Comparison of ENCODE assay signal across 15 cellular contexts in genomic region chr10:102670065-102670400, GRCh38. TPM values are rescaled to one million over a fixed set of nuclear protein-coding genes. Genes with fewer than 3 reads are reported as not detected.
DNase-seq lines count a peak whose midpoint lies in the region; ATAC-seq and TF ChIP-seq lines count a peak whose summit lies in the region.
"Had no signal": no experiment of that assay in that cellular context is flagged by ENCODE, and none has a peak within 500 bp of the region (broad histone marks: within the 10 kb centered on the region; RNA-seq: fewer than 3 reads in every experiment).

No MANE protein-coding gene starts in this region.

- peaks cover 45 to 56% of the 10 kb centered on the region in 2 experiments for H3K4me1 Mint-ChIP-seq in H9
- peaks cover 29 to 48% (median 47%) of the 10 kb centered on the region in 3 donors for H3K4me1 Mint-ChIP-seq in T-cell
- H3K4me1 Mint-ChIP-seq in mesothelial cell of epicardium, result peaks cover 33% of the 10 kb centered on the region
- H3K4me1 Mint-ChIP-seq in activated naive CD8-positive, alpha-beta T cell treated with anti-CD3 and anti-CD28 coated beads, Interleukin-2, amount 50 U/mL, for 24 hours, result peaks cover 30% of the 10 kb centered on the region

- intact Hi-C loops in stomach (cut with DNase I; ENCODE audit: low total_unique reads), result no loop called here

- H2AK5ac ChIP-seq in H9 (ENCODE audit: insufficient read length, low read length), result no peak overlapping the region

- no peak overlapping the region for H3T11ph ChIP-seq in H9 (ENCODE audit: low read length)

- no peaks in the 10 kb centered on the region for H3K79me2 ChIP-seq in H9 (ENCODE audit: insufficient read depth, low read length)

- no peaks in the 10 kb centered on the region; a peak in 1 of 5 replicates for H3K9me3 Mint-ChIP-seq in H9
- H3K9me3 Mint-ChIP-seq in T-cell, result no peaks in the 10 kb centered on the region
- H3K9me3 Mint-ChIP-seq in mesothelial cell of epicardium, result no peaks in the 10 kb centered on the region
- H3K9me3 Mint-ChIP-seq in activated naive CD8-positive, alpha-beta T cell treated with anti-CD3 and anti-CD28 coated beads, Interleukin-2, amount 50 U/mL, for 24 hours, result no peaks in the 10 kb centered on the region
- H3K9me3 Mint-ChIP-seq: activated naive CD4-positive, alpha-beta T cell treated with anti-CD3 and anti-CD28 coated beads, Interleukin-2, amount 10 ng/mL, durations not matched to agents 7 days and 5 days; CD4-positive, CD25-positive, alpha-beta regulatory T cell; stimulated activated naive B cell treated with anti-CD40 and anti-IgM and Interleukin-4, amounts not matched to agents 10 μg/mL and 1 μg/mL and 100 μg/mL, for 72 hours had no signal

- H3K27ac ChIP-seq in H9 (ENCODE audit: insufficient read length, low read depth, low read length) (no peak overlapping the region), iPS-20b (ENCODE audit: low read length) (no peak overlapping the region), stomach (peak overlapping the region in 4 of 5 donors; percentile 63 to 83 (median 74))
- H3K27ac ChIP-seq: colonic mucosa, ovary had no signal

- ATAC-seq in T-cell (replicated peaks in 1 of 4), result no peak
- no peak for ATAC-seq in activated naive CD8-positive, alpha-beta T cell treated with anti-CD3 and anti-CD28 coated beads, Interleukin-2, amount 50 U/mL, for 24 hours
- ATAC-seq: activated CD8-positive, alpha-beta T cell treated with anti-CD3 and anti-CD28 coated beads, Interleukin-2, amount 10 ng/mL, durations not matched to agents 7 days and 5 days; stimulated activated naive B cell treated with anti-CD40 and anti-IgM and Interleukin-4, amounts not matched to agents 10 μg/mL and 1 μg/mL and 100 μg/mL, for 72 hours had no signal

- no peak overlapping the region for H2BK5ac ChIP-seq in H9 (ENCODE audit: insufficient read length, low read length)

- no peak overlapping the region for H4K91ac ChIP-seq in H9 (ENCODE audit: insufficient read length, low read depth, low read length)

- no peak overlapping the region for H3K14ac ChIP-seq in H9 (ENCODE audit: insufficient read depth, low read length)

- no peak for TF ChIP-seq EP300 in stomach (IDR thresholded peaks at IDR 0.05)

- DNase-seq in H9 (no peak), T-cell (no peak), stomach (no peak), AML-193 (lab: John Stamatoyannopoulos, UW) (no peak), mesothelial cell of epicardium (ENCODE audit: low spot score in 2 of 2, unreplicated experiment in 2 of 2) (no peak)
- no peak for DNase-seq in stimulated activated CD4-positive, alpha-beta T cell treated with anti-CD3 and anti-CD28 coated beads, Interleukin-4, amount 100 ng/mL, for 24 hours
- DNase-seq in activated naive CD8-positive, alpha-beta T cell treated with anti-CD3 and anti-CD28 coated beads, Interleukin-2, amount 50 U/mL, for 24 hours, result no peak
- DNase-seq: activated CD8-positive, alpha-beta T cell treated with anti-CD3 and anti-CD28 coated beads, Interleukin-2, amount 10 ng/mL, durations not matched to agents 7 days and 5 days; activated naive CD4-positive, alpha-beta T cell treated with anti-CD3 and anti-CD28 coated beads, Interleukin-2, amount 10 ng/mL, durations not matched to agents 7 days and 5 days; colonic mucosa; GF-D8; stimulated activated naive B cell treated with anti-CD40 and anti-IgM and Interleukin-4, amounts not matched to agents 10 μg/mL and 1 μg/mL and 100 μg/mL, for 72 hours had no signal

- H3K79me1 ChIP-seq in H9 (ENCODE audit: insufficient read depth, low read depth, low read length, poor library complexity, severe bottlenecking), result no peaks in the 10 kb centered on the region

- H3K56ac ChIP-seq in H9 (ENCODE audit: insufficient read length, low read depth, low read length), result no peak overlapping the region

- H4K8ac ChIP-seq in H9 (replicated peaks; ENCODE audit: insufficient read length, low read depth, low read length), result no peak overlapping the region

- H3K4ac ChIP-seq in H9 (ENCODE audit: low read depth, low read length), result no peak overlapping the region

- H2BK20ac ChIP-seq in H9 (ENCODE audit: low read depth, low read length, poor library complexity, severe bottlenecking), result no peak overlapping the region

- H3K4me1 ChIP-seq in H9 (ENCODE audit: insufficient read depth, low read length) (peaks cover 14% of the 10 kb centered on the region), iPS-20b (ENCODE audit: insufficient read depth, low read length) (peaks cover 35% of the 10 kb centered on the region), stomach (peaks cover 39 to 67% (median 47%) of the 10 kb centered on the region in 4 donors)

- H3K4me3 ChIP-seq in iPS-20b (ENCODE audit: low read length), result peak overlapping the region; percentile 17; the same call in 1 of the 2 replicates
- H3K4me3 ChIP-seq in stomach, result no peak overlapping the region
- H3K4me3 ChIP-seq: colonic mucosa, ovary had no signal

- no peak overlapping the region for H3K4me3 Mint-ChIP-seq in H9
- H3K4me3 Mint-ChIP-seq in T-cell, result no peak overlapping the region
- H3K4me3 Mint-ChIP-seq in mesothelial cell of epicardium, result no peak overlapping the region
- H3K4me3 Mint-ChIP-seq in activated naive CD8-positive, alpha-beta T cell treated with anti-CD3 and anti-CD28 coated beads, Interleukin-2, amount 50 U/mL, for 24 hours, result no peak overlapping the region
- H3K4me3 Mint-ChIP-seq: activated CD8-positive, alpha-beta T cell treated with anti-CD3 and anti-CD28 coated beads, Interleukin-2, amount 10 ng/mL, durations not matched to agents 7 days and 5 days; activated naive CD4-positive, alpha-beta T cell treated with anti-CD3 and anti-CD28 coated beads, Interleukin-2, amount 10 ng/mL, durations not matched to agents 7 days and 5 days; CD4-positive, CD25-positive, alpha-beta regulatory T cell; stimulated activated naive B cell treated with anti-CD40 and anti-IgM and Interleukin-4, amounts not matched to agents 10 μg/mL and 1 μg/mL and 100 μg/mL, for 72 hours had no signal

- H3K27me3 Mint-ChIP-seq in H9 (ENCODE audit: low read depth) (no peaks in the 10 kb centered on the region; the same call in 1 of the 2 replicates), T-cell (no peaks in the 10 kb centered on the region), mesothelial cell of epicardium (ENCODE audit: low read depth) (no peaks in the 10 kb centered on the region)
- H3K27me3 Mint-ChIP-seq in activated naive CD8-positive, alpha-beta T cell treated with anti-CD3 and anti-CD28 coated beads, Interleukin-2, amount 50 U/mL, for 24 hours, result no peaks in the 10 kb centered on the region
- H3K27me3 Mint-ChIP-seq: activated naive CD4-positive, alpha-beta T cell treated with anti-CD3 and anti-CD28 coated beads, Interleukin-2, amount 10 ng/mL, durations not matched to agents 7 days and 5 days; stimulated activated naive B cell treated with anti-CD40 and anti-IgM and Interleukin-4, amounts not matched to agents 10 μg/mL and 1 μg/mL and 100 μg/mL, for 72 hours had no signal

- no peak for TF ChIP-seq POLR2A in stomach (IDR thresholded peaks at IDR 0.05)

- WGBS in H9 (ENCODE audit: extremely low coverage, insufficient read length, low lambda C conversion rate), result no CpG with 5 or more reads among the region's 4 CpGs
- 79 to 94% (median 89%) methylated on average over 4 of the region's 4 CpGs for WGBS in stomach, 5 donors

- no peak overlapping the region for H2BK15ac ChIP-seq in H9 (ENCODE audit: low read depth, low read length)

- no peak overlapping the region for H2BK12ac ChIP-seq in H9 (ENCODE audit: insufficient read length, low read depth, low read length)

- H4K5ac ChIP-seq in H9 (ENCODE audit: insufficient read length, low read depth, low read length), result no peak overlapping the region

- no peaks in the 10 kb centered on the region for H3K9me3 ChIP-seq in H9 (ENCODE audit: control insufficient read depth, low read depth, low read length)
- no peaks in the 10 kb centered on the region for H3K9me3 ChIP-seq in iPS-20b (ENCODE audit: insufficient read depth, low read depth, low read length)
- no peaks in the 10 kb centered on the region for H3K9me3 ChIP-seq in stomach
- H3K9me3 ChIP-seq: colonic mucosa, ovary had no signal

- no peaks in the 10 kb centered on the region for H3K36me3 ChIP-seq in iPS-20b (ENCODE audit: insufficient read depth, low read depth, low read length)
- H3K36me3 ChIP-seq in stomach, result no peaks in the 10 kb centered on the region
- H3K36me3 ChIP-seq: colonic mucosa, ovary had no signal

- H3K23ac ChIP-seq in H9 (ENCODE audit: insufficient read length, low read depth, low read length), result no peak overlapping the region

- CTCF ChIA-PET in T-cell (lab: Charles Lee), result interaction anchor here (0.7 to 1.5 kb wide), 5 partner anchors 9 to 44 kb away, joined by 3 to 4 read pairs (median 3); no protein-coding TSS in a partner anchor

- H3K9ac ChIP-seq in H9 (ENCODE audit: extremely low read depth, insufficient read length, low read length) (no peak overlapping the region), iPS-20b (ENCODE audit: low read depth, low read length) (no peak overlapping the region)

- POLR2A ChIA-PET in T-cell (lab: Charles Lee), result interaction anchor here in 1 of 2 donors (0.9 kb wide), 1 partner anchor 25 kb away, joined by 12 read pairs; no protein-coding TSS in a partner anchor

- H3K27me3 ChIP-seq in H9 (ENCODE audit: insufficient read depth, low read length) (no peaks in the 10 kb centered on the region), iPS-20b (ENCODE audit: insufficient read depth, low read length) (no peaks in the 10 kb centered on the region), stomach (no peaks in the 10 kb centered on the region)
- H3K27me3 ChIP-seq: colonic mucosa, ovary had no signal

- H2BK120ac ChIP-seq in H9 (ENCODE audit: low read depth, low read length, poor library complexity, severe bottlenecking), result no peak overlapping the region

- H3K18ac ChIP-seq in H9 (ENCODE audit: insufficient read length, low read depth, low read length), result no peak overlapping the region

- H4K20me1 ChIP-seq in H9 (ENCODE audit: control insufficient read depth, insufficient read depth, insufficient read length), result no peaks in the 10 kb centered on the region

- peak overlapping the region in 1 of 3 experiments; percentile 13; a peak in 1 of 7 replicates for H3K27ac Mint-ChIP-seq in H9
- peak overlapping the region; percentile 31 to 77 for H3K27ac Mint-ChIP-seq in T-cell
- H3K27ac Mint-ChIP-seq in mesothelial cell of epicardium, result no peak overlapping the region
- no peak overlapping the region for H3K27ac Mint-ChIP-seq in activated naive CD8-positive, alpha-beta T cell treated with anti-CD3 and anti-CD28 coated beads, Interleukin-2, amount 50 U/mL, for 24 hours
- H3K27ac Mint-ChIP-seq: activated naive CD4-positive, alpha-beta T cell treated with anti-CD3 and anti-CD28 coated beads, Interleukin-2, amount 10 ng/mL, durations not matched to agents 7 days and 5 days; CD4-positive, CD25-positive, alpha-beta regulatory T cell; stimulated activated naive B cell treated with anti-CD40 and anti-IgM and Interleukin-4, amounts not matched to agents 10 μg/mL and 1 μg/mL and 100 μg/mL, for 72 hours had no signal

- H3K4me2 ChIP-seq in H9 (ENCODE audit: insufficient read depth, insufficient read length, low read length), result no peak overlapping the region

- H2AFZ ChIP-seq in H9 (ENCODE audit: low read length), result no peak overlapping the region

- no peaks in the 10 kb centered on the region for H3K23me2 ChIP-seq in H9 (ENCODE audit: insufficient read length, low read depth, low read length, poor library complexity, severe bottlenecking)

- TF ChIP-seq CTCF in H9 (conservative IDR thresholded peaks at IDR 0.05) (0 out of 3 replicates have a peak, but pooled peaks have one; percentile 1), stomach (IDR thresholded peaks at IDR 0.05) (no peak), mesothelial cell of epicardium (IDR thresholded peaks at IDR 0.05; ENCODE audit: unreplicated experiment) (no peak)

- H3K36me3 Mint-ChIP-seq in H9 (ENCODE audit: insufficient read depth in 1 of 3, low read depth in 3 of 3) (no peaks in the 10 kb centered on the region; a peak in 1 of 7 replicates), T-cell (no peaks in the 10 kb centered on the region), mesothelial cell of epicardium (no peaks in the 10 kb centered on the region)
- no peaks in the 10 kb centered on the region for H3K36me3 Mint-ChIP-seq in activated naive CD8-positive, alpha-beta T cell treated with anti-CD3 and anti-CD28 coated beads, Interleukin-2, amount 50 U/mL, for 24 hours (ENCODE audit: low read depth)
- H3K36me3 Mint-ChIP-seq: activated naive CD4-positive, alpha-beta T cell treated with anti-CD3 and anti-CD28 coated beads, Interleukin-2, amount 10 ng/mL, durations not matched to agents 7 days and 5 days; CD4-positive, CD25-positive, alpha-beta regulatory T cell; stimulated activated naive B cell treated with anti-CD40 and anti-IgM and Interleukin-4, amounts not matched to agents 10 μg/mL and 1 μg/mL and 100 μg/mL, for 72 hours had no signal

RNA-seq across cellular contexts. Expression of gene TRIM8, which starts 25.8 kb away (rescaled TPM):
- total RNA-seq in H9 (2021) (37.0 and 40.6 TPM in 2 replicates), T-cell (10 to 100 TPM; 54.2 to 74.7 (median 67.9) TPM), stomach (100 to 1,000 TPM in 3 of 5 donors, 10 to 100 TPM in 2; 40.0 to 253 (median 149) TPM), mesothelial cell of epicardium (74.3 to 85.3 TPM (median 79.2 TPM) in 3 replicates)
- polyA plus RNA-seq in stomach, result 10 to 100 TPM; 45.6 to 83.2 (median 68.4) TPM

RNA-seq across cellular contexts. Expression of gene ARL3, which starts 44.2 kb away (rescaled TPM):
- total RNA-seq in H9 (2021), result 16.5 and 16.9 TPM in 2 replicates
- total RNA-seq in T-cell, result 1 to 10 TPM; 2.7 to 5.0 (median 3.5) TPM
- total RNA-seq in stomach, result 1 to 10 TPM in 4 of 5 donors, under 1 TPM in 1; 0.58 to 8.4 (median 3.1) TPM
- 10 to 100 TPM in 2 of 3 donors, 1 to 10 TPM in 1; 8.9 to 17.0 (median 11.7) TPM for polyA plus RNA-seq in stomach
- 13.0 to 13.9 TPM (median 13.7 TPM) in 3 replicates for total RNA-seq in mesothelial cell of epicardium

RNA-seq across cellular contexts. Expression of gene SFXN2, which starts 44.4 kb away (rescaled TPM):
- total RNA-seq in H9 (2021) (32.7 and 34.7 TPM in 2 replicates), T-cell (10 to 100 TPM in 4 of 5 donors, 1 to 10 TPM in 1; 9.2 to 32.6 (median 22.6) TPM), stomach (100 to 1,000 TPM in 1 of 5 donors, 10 to 100 TPM in 3, 1 to 10 TPM in 1; 8.7 to 267 (median 13.2) TPM), mesothelial cell of epicardium (33.3 to 36.8 TPM (median 34.9 TPM) in 3 replicates)
- polyA plus RNA-seq in stomach, result 10 to 100 TPM in 1 of 3 donors, 1 to 10 TPM in 2; 4.7 to 10.7 (median 7.5) TPM

Comparison
In these comparisons a context has a peak if more than half of its experiments do, and no peak if none do; other contexts are left out.
1. H3K27ac ChIP-seq: peak in stomach (4 of 5); none in H9 (single experiment) and iPS-20b (single experiment).
2. H3K27ac Mint-ChIP-seq: peak in T-cell (2 of 2); none in mesothelial cell of epicardium (single experiment) and activated naive CD8-positive, alpha-beta T cell treated with anti-CD3 and anti-CD28 coated beads, Interleukin-2, amount 50 U/mL, for 24 hours (single experiment).